In the genomic region with DNA sequence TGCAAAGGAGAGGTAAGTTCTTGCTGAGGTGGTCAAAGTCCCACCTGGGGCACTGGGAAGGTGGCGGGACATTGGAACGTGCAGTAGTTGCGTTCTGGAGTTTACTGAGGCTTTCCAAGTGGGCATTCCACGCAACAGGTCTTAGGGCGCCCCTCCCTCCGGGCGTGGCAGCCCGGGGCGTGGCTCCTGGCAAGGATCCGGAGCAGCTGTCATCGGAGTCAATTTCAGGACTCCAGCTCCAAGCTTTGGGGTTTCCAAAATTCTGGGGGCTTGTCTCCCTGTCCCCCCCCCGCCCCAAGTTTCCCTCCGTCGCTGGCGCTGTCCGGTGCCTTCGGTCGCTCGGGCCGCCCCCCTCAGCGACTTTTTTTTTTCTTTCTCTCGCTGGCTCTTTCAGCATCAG, we compare ENCODE assay signal across 8 cellular contexts.
DNase-seq lines count a peak whose midpoint lies in the region; ATAC-seq, FAIRE-seq and TF ChIP-seq lines count a peak whose summit lies in the region.

No MANE protein-coding gene starts in this region.

- H3K4me1 Mint-ChIP-seq in memory B cell, result peaks cover 12% of the 10 kb centered on the region

- TF ChIP-seq CTCF in GM13976 (IDR thresholded peaks at IDR 0.05; ENCODE audit: borderline replicate concordance, control extremely low read depth, extremely low read depth, insufficient read depth, missing control alignments) (no peak), astrocyte of the spinal cord (IDR thresholded peaks at IDR 0.05; ENCODE audit: low read depth, low read length) (peak; percentile 2)

- H3K27ac Mint-ChIP-seq in memory B cell, result peak overlapping the region; percentile 38

- H3K27me3 Mint-ChIP-seq in memory B cell, result no peaks in the 10 kb centered on the region

- peak; percentile 46 for DNase-seq in GM13976 (ENCODE audit: low spot score)
- DNase-seq in HTR-8/SVneo (ENCODE audit: insufficient read length, low spot score), result peak; percentile 53
- no peak for DNase-seq in astrocyte of the spinal cord (ENCODE audit: low read depth, low spot score)
- no peak for DNase-seq in memory B cell (ENCODE audit: low spot score in 2 of 2)
- peak; percentile 39 for DNase-seq in urothelium cell line (ENCODE audit: low spot score)
- DNase-seq in GM03348 (ENCODE audit: low spot score), result no peak
- DNase-seq in hepatic stellate cell (ENCODE audit: low spot score), result no peak
- DNase-seq in COLO668 (lab: John Stamatoyannopoulos, UW; ENCODE audit: unreplicated experiment), result no peak

- in situ Hi-C loops in GM13976 (cut with MboI; ENCODE audit: low sequenced_read_pairs, unreplicated experiment) (no loop called here), astrocyte of the spinal cord (cut with HindIII; ENCODE audit: low sequenced_read_pairs) (no loop called here)

- H3K4me3 ChIP-seq in astrocyte of the spinal cord (ENCODE audit: low read depth, low read length), result peak overlapping the region; percentile 59

- no peak for ATAC-seq in memory B cell (ENCODE audit: low read depth)

- FAIRE-seq in HTR-8/SVneo (lab: Jason Lieb, UNC) (no peak), urothelium cell line (lab: Jason Lieb, UNC) (no peak)

- H3K9me3 Mint-ChIP-seq in memory B cell, result no peaks in the 10 kb centered on the region

- H3K36me3 Mint-ChIP-seq in memory B cell, result no peaks in the 10 kb centered on the region

- peak overlapping the region; percentile 96 for H3K4me3 Mint-ChIP-seq in memory B cell

Comparison
In these comparisons a context has a peak if more than half of its experiments do, and no peak if none do; other contexts are left out.
1. DNase-seq: peak in GM13976 (single experiment), HTR-8/SVneo (single experiment) and urothelium cell line (single experiment); none in astrocyte of the spinal cord (single experiment), memory B cell (0 of 2), GM03348 (single experiment), hepatic stellate cell (single experiment) and COLO668 (single experiment).